In the genomic region with DNA sequence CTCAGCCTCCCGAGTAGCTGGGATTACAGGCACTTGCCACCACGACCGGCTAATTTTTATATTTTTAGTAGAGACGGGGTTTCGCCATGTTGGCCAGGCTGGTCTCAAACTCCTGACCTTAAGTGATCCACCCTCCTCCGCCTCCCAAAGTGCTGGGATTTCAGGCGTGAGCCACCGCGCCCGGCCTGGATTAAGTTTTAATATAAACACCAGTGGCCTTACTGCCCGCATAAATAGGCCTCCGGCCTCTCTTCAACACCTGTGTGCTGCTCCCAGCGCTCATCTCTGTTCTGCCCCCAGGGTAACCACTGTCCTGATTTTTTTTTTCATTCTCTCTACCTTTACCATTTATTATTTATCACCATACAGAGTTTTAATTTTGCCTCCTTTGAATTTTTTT, we compare ENCODE assay signal across 14 cellular contexts. TPM values are rescaled to one million over a fixed set of nuclear protein-coding genes. Genes with fewer than 3 reads are reported as not detected.
A peak's percentile ranks its signal among the peaks of the same experiment; 100 is the strongest.
DNase-seq lines count a peak whose midpoint lies in the region; ATAC-seq, FAIRE-seq and TF ChIP-seq lines count a peak whose summit lies in the region.
"Not testable (repeated sequence)": the region's sequence is repeated elsewhere in the genome, so short reads cannot be mapped to it uniquely, and the experiment has no call there.
"Had no signal": no experiment of that assay in that cellular context is flagged by ENCODE, and none has a peak within 500 bp of the region (broad histone marks: within the 10 kb centered on the region; RNA-seq: fewer than 3 reads in every experiment).

No MANE protein-coding gene starts in this region.

- 93% methylated on average over 13 of the region's 13 CpGs for WGBS in HepG2 (ENCODE audit: low lambda C conversion rate)

- H3K9me3 ChIP-seq in BLaER1 treated with 17β-estradiol and CSF1 and Interleukin-3, amounts not matched to agents 10 nM and 100 nM (replicated peaks in 1 of 11) = peaks cover 25 to 46% (median 36%) of the 10 kb centered on the region in 11 experiments
- not testable (repeated sequence) for H3K9me3 ChIP-seq in SJCRH30 (replicated peaks); HepG2 (ENCODE audit: low read length)

- intact Hi-C loops in MCF 10A (cut with micrococcal nuclease); HepG2 (cut with micrococcal nuclease; ENCODE audit: unreplicated experiment): not testable (repeated sequence)

- not testable (repeated sequence) for H2AFZ ChIP-seq in HepG2 (ENCODE audit: low read length)

- POLR2A ChIA-PET in MCF 10A (lab: Yijun Ruan, JAX) (interaction anchor here (1.0 to 3.6 kb wide), 3 partner anchors 20 to 47 kb away, joined by 4 to 37 read pairs (median 9); no protein-coding TSS in a partner anchor), HepG2 (lab: Yijun Ruan, JAX) (interaction anchor here (1.4 kb wide), 1 partner anchor 9 kb away, joined by 4 read pairs; no protein-coding TSS in a partner anchor)

- not testable (repeated sequence) for H3K4me3 Mint-ChIP-seq in MCF 10A (ENCODE audit: unreplicated experiment); glutamatergic neuron (ENCODE audit: unreplicated experiment); type B pancreatic cell
- peak overlapping the region; percentile 1 for H3K4me3 Mint-ChIP-seq in nephron progenitor cell

- peak overlapping the region in 4 of 11 experiments; percentile 85 to 90 (median 88); a peak in 3 of 22 replicates for H3K9ac ChIP-seq in BLaER1 treated with 17β-estradiol and CSF1 and Interleukin-3, amounts not matched to agents 10 nM and 100 nM
- not testable (repeated sequence) for H3K9ac ChIP-seq in HepG2 (ENCODE audit: insufficient read depth, low read depth, low read length)

- not testable (repeated sequence) for H3K27me3 ChIP-seq in BLaER1 treated with 17β-estradiol and CSF1 and Interleukin-3, amounts not matched to agents 10 nM and 100 nM; SJCRH30; HepG2 (ENCODE audit: control insufficient read depth in 1 of 2, insufficient read depth in 2 of 2, low read length in 2 of 2)

- H3K9me3 Mint-ChIP-seq in MCF 10A (ENCODE audit: unreplicated experiment); glutamatergic neuron (ENCODE audit: unreplicated experiment); type B pancreatic cell: not testable (repeated sequence)
- H3K9me3 Mint-ChIP-seq in nephron progenitor cell = peaks cover 31% of the 10 kb centered on the region

- CTCF ChIA-PET in MCF 10A (lab: Yijun Ruan, JAX); HepG2 (lab: Yijun Ruan, JAX; ENCODE audit: low intra/inter-chr PET ratio, low total read pairs): not testable (repeated sequence)

- peaks cover 3 to 27% (median 18%) of the 10 kb centered on the region in 11 experiments; a peak in 19 of 22 replicates for H3K36me3 ChIP-seq in BLaER1 treated with 17β-estradiol and CSF1 and Interleukin-3, amounts not matched to agents 10 nM and 100 nM
- H3K36me3 ChIP-seq in SJCRH30 = peaks cover 18% of the 10 kb centered on the region; the same call in 1 of the 2 replicates
- H3K36me3 ChIP-seq in HepG2 (replicated peaks in 1 of 2; ENCODE audit: control insufficient read depth in 1 of 2, insufficient read depth in 2 of 2, low read length in 2 of 2) = not testable (repeated sequence)

- H3K27ac Mint-ChIP-seq in MCF 10A (ENCODE audit: low read depth, unreplicated experiment) (peak overlapping the region; percentile 27), glutamatergic neuron (ENCODE audit: unreplicated experiment) (peak overlapping the region; percentile 36), type B pancreatic cell (peak overlapping the region; percentile 99)
- not testable (repeated sequence) for H3K27ac Mint-ChIP-seq in nephron progenitor cell

- H3K4me1 Mint-ChIP-seq in MCF 10A (ENCODE audit: insufficient read depth, unreplicated experiment) = peaks cover 23% of the 10 kb centered on the region
- not testable (repeated sequence) for H3K4me1 Mint-ChIP-seq in glutamatergic neuron (ENCODE audit: low read depth, unreplicated experiment)
- peaks cover 13% of the 10 kb centered on the region for H3K4me1 Mint-ChIP-seq in nephron progenitor cell
- H3K4me1 Mint-ChIP-seq in type B pancreatic cell (ENCODE audit: unreplicated experiment) = peaks cover 13% of the 10 kb centered on the region

- not testable (repeated sequence) for TF ChIP-seq EP300 in HepG2 (IDR thresholded peaks at IDR 0.05; ENCODE audit: low read depth in 2 of 2, low read length in 2 of 2); HepG2 (CRISPR knock-in tag; IDR thresholded peaks at IDR 0.05; ENCODE audit: borderline replicate concordance)

- H3K36me3 Mint-ChIP-seq in MCF 10A (ENCODE audit: insufficient read depth, unreplicated experiment) (peaks cover 19% of the 10 kb centered on the region), nephron progenitor cell (ENCODE audit: low read depth) (peaks cover 17% of the 10 kb centered on the region)
- H3K36me3 Mint-ChIP-seq in glutamatergic neuron (ENCODE audit: unreplicated experiment); type B pancreatic cell: not testable (repeated sequence)

- H3K4me2 ChIP-seq in BLaER1 treated with 17β-estradiol and CSF1 and Interleukin-3, amounts not matched to agents 10 nM and 100 nM = peak overlapping the region; percentile 76 to 94 (median 86); a peak in 21 of 22 replicates
- not testable (repeated sequence) for H3K4me2 ChIP-seq in HepG2 (ENCODE audit: low read depth, low read length)

- TF ChIP-seq RAD21 in HepG2 (CRISPR knock-in tag; IDR thresholded peaks at IDR 0.05) = not testable (repeated sequence)

- peaks cover 63% of the 10 kb centered on the region for H3K79me2 ChIP-seq in HepG2 (ENCODE audit: insufficient read depth, low read length)

- in situ Hi-C loops in HepG2 (cut with HindIII; ENCODE audit: extremely low pct_ligation_motif_present, low pct_unique_long_range_greater_than_20kb) = not testable (repeated sequence)

- TF ChIP-seq CTCF in MCF 10A (IDR thresholded peaks at IDR 0.05; ENCODE audit: unreplicated experiment); glutamatergic neuron (IDR thresholded peaks at IDR 0.05; ENCODE audit: partially characterized antibody, unreplicated experiment); HepG2 (CRISPR knock-in tag; IDR thresholded peaks at IDR 0.05); nephron progenitor cell (IDR thresholded peaks at IDR 0.05); type B pancreatic cell (conservative IDR thresholded peaks at IDR 0.05): not testable (repeated sequence)

- peaks cover 27 to 59% (median 52%) of the 10 kb centered on the region in 10 experiments for H3K4me1 ChIP-seq in BLaER1 treated with 17β-estradiol and CSF1 and Interleukin-3, amounts not matched to agents 10 nM and 100 nM
- H3K4me1 ChIP-seq in SJCRH30 (peaks cover 27% of the 10 kb centered on the region), HepG2 (ENCODE audit: insufficient read depth, low read length) (peaks cover 45% of the 10 kb centered on the region)

- peak; percentile 67 to 77 for DNase-seq in SJCRH30
- not testable (repeated sequence) for DNase-seq in MCF 10A (ENCODE audit: unreplicated experiment); glutamatergic neuron; HepG2 (ENCODE audit: low spot score); nephron progenitor cell; type B pancreatic cell (ENCODE audit: extremely low spot score, unreplicated experiment)

- peak overlapping the region in 3 of 10 experiments; percentile 12 to 86 (median 83); a peak in 1 of 20 replicates for H3K4me3 ChIP-seq in BLaER1 treated with 17β-estradiol and CSF1 and Interleukin-3, amounts not matched to agents 10 nM and 100 nM
- H3K4me3 ChIP-seq in SJCRH30 = peak overlapping the region; percentile 89
- H3K4me3 ChIP-seq in HepG2 (replicated peaks in 1 of 3; ENCODE audit: insufficient read depth in 1 of 3, low read depth in 2 of 3, low read length in 3 of 3) = not testable (repeated sequence)

- peaks cover 0 to 31% (median 24%) of the 10 kb centered on the region in 11 experiments; a peak in 13 of 22 replicates for H4K20me1 ChIP-seq in BLaER1 treated with 17β-estradiol and CSF1 and Interleukin-3, amounts not matched to agents 10 nM and 100 nM
- peaks cover 23% of the 10 kb centered on the region for H4K20me1 ChIP-seq in HepG2 (ENCODE audit: insufficient read depth, low read length)

- not testable (repeated sequence) for H3K27me3 Mint-ChIP-seq in MCF 10A (ENCODE audit: insufficient read depth, unreplicated experiment); glutamatergic neuron (ENCODE audit: unreplicated experiment); nephron progenitor cell (ENCODE audit: low read depth, poor library complexity); type B pancreatic cell

- BruUV-seq in MCF 10A (replicated peaks; lab: Mats Ljungman, UMichigan); HepG2 (replicated peaks; lab: Mats Ljungman, UMichigan): not testable (repeated sequence)

- FAIRE-seq in HepG2 (lab: Jason Lieb, UNC) = not testable (repeated sequence)

- ATAC-seq in HepG2 = not testable (repeated sequence)

- not testable (repeated sequence) for TF ChIP-seq POLR2A in HepG2 (IDR thresholded peaks at IDR 0.05; ENCODE audit: insufficient read depth in 1 of 2, low read depth in 2 of 2, low read length in 2 of 2)

- peak overlapping the region in 2 of 11 experiments; percentile 30 to 36; a peak in 2 of 22 replicates for H3K27ac ChIP-seq in BLaER1 treated with 17β-estradiol and CSF1 and Interleukin-3, amounts not matched to agents 10 nM and 100 nM
- peak overlapping the region; percentile 95 for H3K27ac ChIP-seq in SJCRH30
- peak overlapping the region; percentile 88 for H3K27ac ChIP-seq in HepG2 (ENCODE audit: extremely low read length, insufficient read depth, low read length)

RNA-seq across cellular contexts. Expression of a gene that starts 2.6 kb away (rescaled TPM):
- total RNA-seq in SJCRH30 (2014; rRNA removed; shearing (Covaris generic)) = 16.7 and 18.9 TPM in 2 replicates
- 4.8 and 5.5 TPM in 2 replicates for total RNA-seq in MCF 10A (2022)
- total RNA-seq in glutamatergic neuron (ENCODE audit: unreplicated experiment) = 2.7 TPM
- 17.5 and 25.8 TPM in 2 replicates for total RNA-seq in HepG2 (2016; rRNA removed; fragmentation: Illumina TruSeq; extraction: Trizol)
- 9.2 and 10.2 TPM in 2 replicates for total RNA-seq in HepG2 (2016; cell fraction: cytosol; rRNA removed; fragmentation: Illumina TruSeq; extraction: Trizol; ENCODE audit: low read depth)
- 17.7 and 22.3 TPM in 2 replicates for total RNA-seq in HepG2 (2016; cell fraction: insoluble cytoplasmic fraction; rRNA removed; fragmentation: Illumina TruSeq; extraction: Trizol)
- 15.7 and 21.7 TPM in 2 replicates for total RNA-seq in HepG2 (2016; cell fraction: membrane; rRNA removed; fragmentation: Illumina TruSeq; extraction: Trizol)
- 12.5 and 12.8 TPM in 2 replicates for total RNA-seq in HepG2 (2016; cell fraction: nucleus; rRNA removed; fragmentation: Illumina TruSeq; extraction: Trizol)
- polyA plus RNA-seq in HepG2 (2011; rRNA removed) = 6.6 and 8.0 TPM in 2 replicates
- polyA plus RNA-seq in HepG2 (2011; cell fraction: cytosol; rRNA removed) = 4.3 and 7.3 TPM in 2 replicates
- polyA plus RNA-seq in HepG2 (2011; cell fraction: nucleus; rRNA removed) = 6.3 and 7.4 TPM in 2 replicates
- 7.0 and 7.8 TPM in 2 replicates for polyA plus RNA-seq in HepG2 (2012)
- polyA plus RNA-seq in HepG2 (2016; cell fraction: cytosol; fragmentation: Illumina TruSeq; extraction: Trizol; ENCODE audit: low read depth) = 2.7 and 2.8 TPM in 2 replicates
- polyA plus RNA-seq in HepG2 (2016; cell fraction: insoluble cytoplasmic fraction; fragmentation: Illumina TruSeq; extraction: Trizol; ENCODE audit: low read depth) = 16.0 TPM in 2 replicates
- polyA plus RNA-seq in HepG2 (2016; cell fraction: membrane; fragmentation: Illumina TruSeq; extraction: Trizol; ENCODE audit: low read depth) = 3.9 and 5.1 TPM in 2 replicates
- polyA plus RNA-seq in HepG2 (2016; cell fraction: nucleus; fragmentation: Illumina TruSeq; extraction: Trizol; ENCODE audit: insufficient read depth, low read depth) = 18.5 and 27.5 TPM in 2 replicates
- 4.0 and 7.2 TPM in 2 replicates for polyA minus RNA-seq in HepG2 (2011; rRNA and poly(A)+ RNA removed; ENCODE audit: low replicate concordance)
- 6.4 and 6.9 TPM in 2 replicates for polyA minus RNA-seq in HepG2 (2011; cell fraction: cytosol; rRNA and poly(A)+ RNA removed)
- polyA minus RNA-seq in HepG2 (2011; cell fraction: nucleus; rRNA and poly(A)+ RNA removed) = 6.6 and 9.9 TPM in 2 replicates
- total RNA-seq in type B pancreatic cell (ENCODE audit: low replicate concordance) = 5.9 and 7.5 TPM in 2 replicates

RNA-seq across cellular contexts. Expression of a gene that starts 36.2 kb away (rescaled TPM):
- 18.4 and 21.3 TPM in 2 replicates for total RNA-seq in SJCRH30 (2014; rRNA removed; shearing (Covaris generic))
- total RNA-seq in MCF 10A (2022) (not detected in 2 replicates), glutamatergic neuron (ENCODE audit: unreplicated experiment) (not detected), HepG2 (2016; rRNA removed; fragmentation: Illumina TruSeq; extraction: Trizol) (28.6 and 41.2 TPM in 2 replicates), type B pancreatic cell (ENCODE audit: low replicate concordance) (not detected in 2 replicates)
- 1.8 and 2.7 TPM in 2 replicates for total RNA-seq in HepG2 (2016; cell fraction: cytosol; rRNA removed; fragmentation: Illumina TruSeq; extraction: Trizol; ENCODE audit: low read depth)
- 27.1 and 45.6 TPM in 2 replicates for total RNA-seq in HepG2 (2016; cell fraction: insoluble cytoplasmic fraction; rRNA removed; fragmentation: Illumina TruSeq; extraction: Trizol)
- total RNA-seq in HepG2 (2016; cell fraction: membrane; rRNA removed; fragmentation: Illumina TruSeq; extraction: Trizol) = 7.1 and 7.5 TPM in 2 replicates
- 11.2 and 14.3 TPM in 2 replicates for total RNA-seq in HepG2 (2016; cell fraction: nucleus; rRNA removed; fragmentation: Illumina TruSeq; extraction: Trizol)
- 4.2 and 5.5 TPM in 2 replicates for polyA plus RNA-seq in HepG2 (2011; rRNA removed)
- polyA plus RNA-seq in HepG2 (2011; cell fraction: cytosol; rRNA removed) = 3.2 and 3.9 TPM in 2 replicates
- 2.7 and 3.8 TPM in 2 replicates for polyA plus RNA-seq in HepG2 (2011; cell fraction: nucleus; rRNA removed)
- polyA plus RNA-seq in HepG2 (2012) = 9.5 and 11.2 TPM in 2 replicates
- polyA plus RNA-seq in HepG2 (2016; cell fraction: cytosol; fragmentation: Illumina TruSeq; extraction: Trizol; ENCODE audit: low read depth) = 1.3 and 1.5 TPM in 2 replicates
- 21.4 and 21.8 TPM in 2 replicates for polyA plus RNA-seq in HepG2 (2016; cell fraction: insoluble cytoplasmic fraction; fragmentation: Illumina TruSeq; extraction: Trizol; ENCODE audit: low read depth)
- polyA plus RNA-seq in HepG2 (2016; cell fraction: membrane; fragmentation: Illumina TruSeq; extraction: Trizol; ENCODE audit: low read depth) = 2.7 and 2.9 TPM in 2 replicates
- polyA plus RNA-seq in HepG2 (2016; cell fraction: nucleus; fragmentation: Illumina TruSeq; extraction: Trizol; ENCODE audit: insufficient read depth, low read depth) = 12.1 and 15.4 TPM in 2 replicates
- 2.5 and 7.0 TPM in 2 replicates for polyA minus RNA-seq in HepG2 (2011; rRNA and poly(A)+ RNA removed; ENCODE audit: low replicate concordance)
- 13.7 and 18.1 TPM in 2 replicates for polyA minus RNA-seq in HepG2 (2011; cell fraction: cytosol; rRNA and poly(A)+ RNA removed)
- polyA minus RNA-seq in HepG2 (2011; cell fraction: nucleus; rRNA and poly(A)+ RNA removed) = 10.7 and 11.7 TPM in 2 replicates
- total RNA-seq: A673; CD4-positive, alpha-beta memory T cell; CD4-positive, CD25-positive, alpha-beta regulatory T cell; CD8-positive, alpha-beta memory T cell; GM12878 had no signal
- polyA plus RNA-seq: AG04450; CD14-positive monocyte; CD4-positive, alpha-beta memory T cell; CD4-positive, CD25-positive, alpha-beta regulatory T cell; CD8-positive, alpha-beta memory T cell; GM12878 had no signal

RNA-seq across cellular contexts. Expression of a gene that starts 41.4 kb away (rescaled TPM):
- total RNA-seq in SJCRH30 (2014; rRNA removed; shearing (Covaris generic)) = 14.1 and 17.3 TPM in 2 replicates
- 4.7 and 4.9 TPM in 2 replicates for total RNA-seq in MCF 10A (2022)
- total RNA-seq in glutamatergic neuron (ENCODE audit: unreplicated experiment) = 4.8 TPM
- 11.5 and 12.6 TPM in 2 replicates for total RNA-seq in HepG2 (2016; rRNA removed; fragmentation: Illumina TruSeq; extraction: Trizol)
- total RNA-seq in HepG2 (2016; cell fraction: cytosol; rRNA removed; fragmentation: Illumina TruSeq; extraction: Trizol; ENCODE audit: low read depth) = 2.9 and 3.5 TPM in 2 replicates
- total RNA-seq in HepG2 (2016; cell fraction: insoluble cytoplasmic fraction; rRNA removed; fragmentation: Illumina TruSeq; extraction: Trizol) = 10.1 and 13.6 TPM in 2 replicates
- 7.1 and 7.2 TPM in 2 replicates for total RNA-seq in HepG2 (2016; cell fraction: membrane; rRNA removed; fragmentation: Illumina TruSeq; extraction: Trizol)
- 8.2 and 9.0 TPM in 2 replicates for total RNA-seq in HepG2 (2016; cell fraction: nucleus; rRNA removed; fragmentation: Illumina TruSeq; extraction: Trizol)
- 7.1 and 7.8 TPM in 2 replicates for polyA plus RNA-seq in HepG2 (2011; rRNA removed)
- polyA plus RNA-seq in HepG2 (2011; cell fraction: cytosol; rRNA removed) = 3.6 and 5.6 TPM in 2 replicates
- polyA plus RNA-seq in HepG2 (2011; cell fraction: nucleus; rRNA removed) = 5.3 and 7.8 TPM in 2 replicates
- polyA plus RNA-seq in HepG2 (2012) = 5.3 and 5.9 TPM in 2 replicates
- polyA plus RNA-seq in HepG2 (2016; cell fraction: cytosol; fragmentation: Illumina TruSeq; extraction: Trizol; ENCODE audit: low read depth) = 0.84 and 1.0 TPM in 2 replicates
- polyA plus RNA-seq in HepG2 (2016; cell fraction: insoluble cytoplasmic fraction; fragmentation: Illumina TruSeq; extraction: Trizol; ENCODE audit: low read depth) = 9.3 and 9.6 TPM in 2 replicates
- polyA plus RNA-seq in HepG2 (2016; cell fraction: membrane; fragmentation: Illumina TruSeq; extraction: Trizol; ENCODE audit: low read depth) = 2.7 and 2.9 TPM in 2 replicates
- polyA plus RNA-seq in HepG2 (2016; cell fraction: nucleus; fragmentation: Illumina TruSeq; extraction: Trizol; ENCODE audit: insufficient read depth, low read depth) = 14.6 and 16.9 TPM in 2 replicates
- polyA minus RNA-seq in HepG2 (2011; rRNA and poly(A)+ RNA removed; ENCODE audit: low replicate concordance) = 6.2 and 7.9 TPM in 2 replicates
- polyA minus RNA-seq in HepG2 (2011; cell fraction: cytosol; rRNA and poly(A)+ RNA removed) = 2.5 and 5.3 TPM in 2 replicates
- polyA minus RNA-seq in HepG2 (2011; cell fraction: nucleus; rRNA and poly(A)+ RNA removed) = 5.7 and 10.9 TPM in 2 replicates
- 4.0 and 5.8 TPM in 2 replicates for total RNA-seq in type B pancreatic cell (ENCODE audit: low replicate concordance)
